ENCODE assay signal across 1 cellular context in the genomic region with DNA sequence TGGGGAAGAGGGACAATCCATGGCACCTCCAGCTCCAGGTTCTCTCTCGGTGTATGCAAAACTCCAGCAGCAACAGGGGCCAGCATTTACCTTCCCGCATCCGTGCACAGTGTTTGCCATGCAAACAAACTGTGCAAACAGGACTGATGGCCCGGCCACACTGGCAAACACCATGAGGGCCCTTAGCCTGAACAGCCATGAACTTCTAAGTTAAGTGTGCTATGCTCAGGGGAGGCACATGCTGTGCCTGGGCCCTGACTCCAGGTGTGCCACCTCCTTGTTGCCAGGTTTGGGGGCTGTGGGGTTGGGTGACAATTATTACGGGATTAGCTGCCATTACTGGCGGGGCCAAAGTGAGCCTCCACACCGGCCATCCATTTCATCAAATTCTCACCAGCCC.
TF ChIP-seq lines count a peak whose summit lies in the region.

No MANE protein-coding gene starts in this region.

TF ChIP-seq in HepG2, 621 proteins besides CTCF, POLR2A, EP300 and RAD21 (continued from another document and continues in another):
- TF ChIP-seq, protein P1, sequence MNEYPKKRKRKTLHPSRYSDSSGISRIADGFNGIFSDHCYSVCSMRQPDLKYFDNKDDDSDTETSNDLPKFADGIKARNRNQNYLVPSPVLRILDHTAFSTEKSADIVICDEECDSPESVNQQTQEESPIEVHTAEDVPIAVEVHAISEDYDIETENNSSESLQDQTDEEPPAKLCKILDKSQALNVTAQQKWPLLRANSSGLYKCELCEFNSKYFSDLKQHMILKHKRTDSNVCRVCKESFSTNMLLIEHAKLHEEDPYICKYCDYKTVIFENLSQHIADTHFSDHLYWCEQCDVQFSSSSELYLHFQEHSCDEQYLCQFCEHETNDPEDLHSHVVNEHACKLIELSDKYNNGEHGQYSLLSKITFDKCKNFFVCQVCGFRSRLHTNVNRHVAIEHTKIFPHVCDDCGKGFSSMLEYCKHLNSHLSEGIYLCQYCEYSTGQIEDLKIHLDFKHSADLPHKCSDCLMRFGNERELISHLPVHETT (CRISPR knock-in tag; conservative IDR thresholded peaks at IDR 0.05), result 0 out of 2 replicates have a peak, but pooled peaks have one; percentile 47
- peak; percentile 73; the same call in 1 of the 2 replicates for TF ChIP-seq PITX1 (CRISPR knock-in tag; IDR thresholded peaks at IDR 0.05)
- TF ChIP-seq ZNF234 (CRISPR knock-in tag; conservative IDR thresholded peaks at IDR 0.05), result no peak
- TF ChIP-seq ETV6 (CRISPR knock-in tag; conservative IDR thresholded peaks at IDR 0.05), result no peak
- no peak for TF ChIP-seq WIZ (CRISPR knock-in tag; IDR thresholded peaks at IDR 0.05)
- TF ChIP-seq, protein P2, sequence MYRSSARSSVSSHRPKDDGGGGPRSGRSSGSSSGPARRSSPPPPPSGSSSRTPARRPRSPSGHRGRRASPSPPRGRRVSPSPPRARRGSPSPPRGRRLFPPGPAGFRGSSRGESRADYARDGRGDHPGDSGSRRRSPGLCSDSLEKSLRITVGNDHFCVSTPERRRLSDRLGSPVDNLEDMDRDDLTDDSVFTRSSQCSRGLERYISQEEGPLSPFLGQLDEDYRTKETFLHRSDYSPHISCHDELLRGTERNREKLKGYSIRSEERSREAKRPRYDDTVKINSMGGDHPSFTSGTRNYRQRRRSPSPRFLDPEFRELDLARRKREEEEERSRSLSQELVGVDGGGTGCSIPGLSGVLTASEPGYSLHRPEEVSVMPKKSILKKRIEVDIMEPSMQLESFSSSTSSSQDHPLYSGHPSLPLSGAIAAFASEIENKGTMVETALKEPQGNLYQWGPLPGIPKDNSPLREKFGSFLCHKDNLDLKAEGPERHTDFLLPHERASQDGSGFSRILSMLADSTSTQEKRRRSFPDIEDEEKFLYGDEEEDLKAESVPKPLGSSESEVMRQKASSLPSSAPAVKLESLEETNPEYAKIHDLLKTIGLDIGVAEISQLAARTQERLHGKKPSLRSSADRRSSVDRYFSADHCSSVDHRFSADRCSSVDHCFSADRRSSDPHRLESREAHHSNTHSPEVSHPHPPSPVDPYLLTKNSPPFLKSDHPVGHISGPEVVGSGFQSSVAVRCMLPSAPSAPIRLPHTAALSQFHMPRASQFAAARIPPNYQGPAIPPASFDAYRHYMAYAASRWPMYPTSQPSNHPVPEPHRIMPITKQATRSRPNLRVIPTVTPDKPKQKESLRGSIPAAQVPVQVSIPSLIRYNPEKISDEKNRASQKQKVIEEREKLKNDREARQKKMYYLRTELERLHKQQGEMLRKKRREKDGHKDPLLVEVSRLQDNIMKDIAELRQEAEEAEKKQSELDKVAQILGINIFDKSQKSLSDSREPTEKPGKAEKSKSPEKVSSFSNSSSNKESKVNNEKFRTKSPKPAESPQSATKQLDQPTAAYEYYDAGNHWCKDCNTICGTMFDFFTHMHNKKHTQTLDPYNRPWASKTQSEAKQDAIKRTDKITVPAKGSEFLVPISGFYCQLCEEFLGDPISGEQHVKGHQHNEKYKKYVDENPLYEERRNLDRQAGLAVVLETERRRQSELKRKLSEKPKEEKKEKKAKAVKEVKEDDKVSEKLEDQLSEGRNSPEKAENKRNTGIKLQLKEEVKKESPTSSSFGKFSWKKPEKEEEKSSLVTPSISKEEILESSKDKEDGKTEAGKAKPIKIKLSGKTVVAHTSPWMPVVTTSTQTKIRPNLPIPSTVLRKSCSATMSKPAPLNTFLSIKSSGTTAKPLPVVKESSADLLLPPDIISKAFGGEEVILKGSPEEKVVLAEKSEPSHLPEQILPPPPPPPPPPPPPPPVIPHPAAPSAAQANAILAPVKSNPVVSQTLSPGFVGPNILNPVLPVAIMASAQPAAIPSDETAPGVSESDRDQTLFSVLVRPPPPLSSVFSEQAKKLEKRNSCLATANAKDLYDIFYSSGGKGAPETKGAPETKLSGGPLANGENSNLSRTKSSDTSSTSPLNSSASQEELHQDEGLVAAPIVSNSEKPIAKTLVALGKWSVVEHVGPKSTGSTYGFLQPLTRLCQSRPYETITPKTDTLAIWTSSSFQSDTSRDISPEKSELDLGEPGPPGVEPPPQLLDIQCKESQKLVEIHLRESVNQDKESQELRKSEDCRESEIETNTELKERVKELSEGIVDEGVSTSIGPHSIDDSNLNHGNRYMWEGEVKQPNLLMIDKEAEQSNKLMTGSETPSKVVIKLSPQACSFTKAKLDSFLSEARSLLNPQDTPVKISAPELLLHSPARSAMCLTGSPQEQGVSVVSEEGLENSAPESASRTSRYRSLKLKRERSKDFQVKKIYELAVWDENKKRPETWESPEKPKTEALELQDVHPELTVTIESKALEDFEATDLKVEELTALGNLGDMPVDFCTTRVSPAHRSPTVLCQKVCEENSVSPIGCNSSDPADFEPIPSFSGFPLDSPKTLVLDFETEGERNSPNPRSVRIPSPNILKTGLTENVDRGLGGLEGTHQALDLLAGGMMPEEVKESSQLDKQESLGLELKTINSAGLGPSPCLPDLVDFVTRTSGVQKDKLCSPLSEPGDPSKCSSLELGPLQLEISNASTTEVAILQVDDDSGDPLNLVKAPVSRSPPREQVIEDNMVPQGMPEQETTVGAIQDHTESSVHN (CRISPR knock-in tag; IDR thresholded peaks at IDR 0.05), result no peak
- TF ChIP-seq, protein P3, sequence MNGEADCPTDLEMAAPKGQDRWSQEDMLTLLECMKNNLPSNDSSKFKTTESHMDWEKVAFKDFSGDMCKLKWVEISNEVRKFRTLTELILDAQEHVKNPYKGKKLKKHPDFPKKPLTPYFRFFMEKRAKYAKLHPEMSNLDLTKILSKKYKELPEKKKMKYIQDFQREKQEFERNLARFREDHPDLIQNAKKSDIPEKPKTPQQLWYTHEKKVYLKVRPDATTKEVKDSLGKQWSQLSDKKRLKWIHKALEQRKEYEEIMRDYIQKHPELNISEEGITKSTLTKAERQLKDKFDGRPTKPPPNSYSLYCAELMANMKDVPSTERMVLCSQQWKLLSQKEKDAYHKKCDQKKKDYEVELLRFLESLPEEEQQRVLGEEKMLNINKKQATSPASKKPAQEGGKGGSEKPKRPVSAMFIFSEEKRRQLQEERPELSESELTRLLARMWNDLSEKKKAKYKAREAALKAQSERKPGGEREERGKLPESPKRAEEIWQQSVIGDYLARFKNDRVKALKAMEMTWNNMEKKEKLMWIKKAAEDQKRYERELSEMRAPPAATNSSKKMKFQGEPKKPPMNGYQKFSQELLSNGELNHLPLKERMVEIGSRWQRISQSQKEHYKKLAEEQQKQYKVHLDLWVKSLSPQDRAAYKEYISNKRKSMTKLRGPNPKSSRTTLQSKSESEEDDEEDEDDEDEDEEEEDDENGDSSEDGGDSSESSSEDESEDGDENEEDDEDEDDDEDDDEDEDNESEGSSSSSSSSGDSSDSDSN (CRISPR knock-in tag; IDR thresholded peaks at IDR 0.05), result peak; percentile 48
- no peak for TF ChIP-seq DNMT3B (CRISPR knock-in tag; conservative IDR thresholded peaks at IDR 0.05)
- TF ChIP-seq FOXK1 (CRISPR knock-in tag; IDR thresholded peaks at IDR 0.05; ENCODE audit: borderline replicate concordance, low read depth), result peak; percentile 75; the same call in 1 of the 2 replicates
- TF ChIP-seq PHF5A (CRISPR knock-in tag; IDR thresholded peaks at IDR 0.05; ENCODE audit: low read depth, unreplicated experiment), result no peak
- TF ChIP-seq PRPF4 (IDR thresholded peaks at IDR 0.05; ENCODE audit: low read depth, low read length, poor library complexity, severe bottlenecking), result no peak
- peak; percentile 92 for TF ChIP-seq FOXO1 (CRISPR knock-in tag; IDR thresholded peaks at IDR 0.05)
- no peak for TF ChIP-seq MXD4 (CRISPR knock-in tag; IDR thresholded peaks at IDR 0.05)
- TF ChIP-seq CCAR2 (optimal IDR thresholded peaks at IDR 0.05; ENCODE audit: low read depth, low read length), result no peak
- no peak for TF ChIP-seq PCBP1 (IDR thresholded peaks at IDR 0.05; ENCODE audit: borderline replicate concordance, low read depth, low read length)
- no peak for TF ChIP-seq ATF1 (CRISPR knock-in tag; IDR thresholded peaks at IDR 0.05)
- TF ChIP-seq ZNF547 (CRISPR knock-in tag; IDR thresholded peaks at IDR 0.05), result no peak
- TF ChIP-seq ZFP36L2 (CRISPR knock-in tag; IDR thresholded peaks at IDR 0.05), result no peak
- TF ChIP-seq SMAD9 (CRISPR knock-in tag; IDR thresholded peaks at IDR 0.05), result no peak
- no peak for TF ChIP-seq CHCHD3 (CRISPR knock-in tag; IDR thresholded peaks at IDR 0.05)
- TF ChIP-seq, protein P4, sequence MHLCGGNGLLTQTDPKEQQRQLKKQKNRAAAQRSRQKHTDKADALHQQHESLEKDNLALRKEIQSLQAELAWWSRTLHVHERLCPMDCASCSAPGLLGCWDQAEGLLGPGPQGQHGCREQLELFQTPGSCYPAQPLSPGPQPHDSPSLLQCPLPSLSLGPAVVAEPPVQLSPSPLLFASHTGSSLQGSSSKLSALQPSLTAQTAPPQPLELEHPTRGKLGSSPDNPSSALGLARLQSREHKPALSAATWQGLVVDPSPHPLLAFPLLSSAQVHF (CRISPR knock-in tag; IDR thresholded peaks at IDR 0.05), result no peak
- TF ChIP-seq, protein P5, sequence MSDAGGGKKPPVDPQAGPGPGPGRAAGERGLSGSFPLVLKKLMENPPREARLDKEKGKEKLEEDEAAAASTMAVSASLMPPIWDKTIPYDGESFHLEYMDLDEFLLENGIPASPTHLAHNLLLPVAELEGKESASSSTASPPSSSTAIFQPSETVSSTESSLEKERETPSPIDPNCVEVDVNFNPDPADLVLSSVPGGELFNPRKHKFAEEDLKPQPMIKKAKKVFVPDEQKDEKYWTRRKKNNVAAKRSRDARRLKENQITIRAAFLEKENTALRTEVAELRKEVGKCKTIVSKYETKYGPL (CRISPR knock-in tag; IDR thresholded peaks at IDR 0.05), result no peak
- TF ChIP-seq, protein P6, sequence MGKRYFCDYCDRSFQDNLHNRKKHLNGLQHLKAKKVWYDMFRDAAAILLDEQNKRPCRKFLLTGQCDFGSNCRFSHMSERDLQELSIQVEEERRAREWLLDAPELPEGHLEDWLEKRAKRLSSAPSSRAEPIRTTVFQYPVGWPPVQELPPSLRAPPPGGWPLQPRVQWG (CRISPR knock-in tag; IDR thresholded peaks at IDR 0.05; ENCODE audit: borderline replicate concordance, low read depth), result no peak
- TF ChIP-seq SUZ12 (IDR thresholded peaks at IDR 0.05; ENCODE audit: low read depth, low read length), result no peak
- peak; percentile 70; the same call in 1 of the 2 replicates for TF ChIP-seq IKZF5 (CRISPR knock-in tag; IDR thresholded peaks at IDR 0.05)
- TF ChIP-seq EEA1 (CRISPR knock-in tag; IDR thresholded peaks at IDR 0.05; ENCODE audit: borderline replicate concordance), result no peak
- TF ChIP-seq HNRNPL (IDR thresholded peaks at IDR 0.05; ENCODE audit: low read depth, low read length), result peak; percentile 77; the same call in 1 of the 2 replicates
- TF ChIP-seq, protein P7, sequence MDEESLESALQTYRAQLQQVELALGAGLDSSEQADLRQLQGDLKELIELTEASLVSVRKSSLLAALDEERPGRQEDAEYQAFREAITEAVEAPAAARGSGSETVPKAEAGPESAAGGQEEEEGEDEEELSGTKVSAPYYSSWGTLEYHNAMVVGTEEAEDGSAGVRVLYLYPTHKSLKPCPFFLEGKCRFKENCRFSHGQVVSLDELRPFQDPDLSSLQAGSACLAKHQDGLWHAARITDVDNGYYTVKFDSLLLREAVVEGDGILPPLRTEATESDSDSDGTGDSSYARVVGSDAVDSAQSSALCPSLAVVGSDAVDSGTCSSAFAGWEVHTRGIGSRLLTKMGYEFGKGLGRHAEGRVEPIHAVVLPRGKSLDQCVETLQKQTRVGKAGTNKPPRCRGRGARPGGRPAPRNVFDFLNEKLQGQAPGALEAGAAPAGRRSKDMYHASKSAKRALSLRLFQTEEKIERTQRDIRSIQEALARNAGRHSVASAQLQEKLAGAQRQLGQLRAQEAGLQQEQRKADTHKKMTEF (CRISPR knock-in tag; IDR thresholded peaks at IDR 0.05), result peak; percentile 68
- peak; percentile 88 for TF ChIP-seq ZNF331 (CRISPR knock-in tag; IDR thresholded peaks at IDR 0.05)
- peak; percentile 67; the same call in 1 of the 2 replicates for TF ChIP-seq HIVEP1 (CRISPR knock-in tag; IDR thresholded peaks at IDR 0.05)
- peak; percentile 74; the same call in 1 of the 2 replicates for TF ChIP-seq NCOA2 (CRISPR knock-in tag; IDR thresholded peaks at IDR 0.05)
- 0 out of 2 replicates have a peak, but pooled peaks have one; percentile 74 for TF ChIP-seq ZNF232 (CRISPR knock-in tag; IDR thresholded peaks at IDR 0.05; ENCODE audit: borderline replicate concordance)
- TF ChIP-seq ZNF431 (CRISPR knock-in tag; IDR thresholded peaks at IDR 0.05; ENCODE audit: borderline replicate concordance, low read depth), result 0 out of 2 replicates have a peak, but pooled peaks have one; percentile 57
- no peak for TF ChIP-seq KMT2B (CRISPR knock-in tag; IDR thresholded peaks at IDR 0.05)
- peak; percentile 98 for TF ChIP-seq FOXA3 (CRISPR knock-in tag; IDR thresholded peaks at IDR 0.05)
- no peak for TF ChIP-seq CCDC6 (CRISPR knock-in tag; IDR thresholded peaks at IDR 0.05)
